In genomic region chr17:12667299-12667958, GRCh38 we compare ENCODE assay signal across 9 cellular contexts. TPM values are rescaled to one million over a fixed set of nuclear protein-coding genes. Genes with fewer than 3 reads are reported as not detected.
DNase-seq lines count a peak whose midpoint lies in the region; ATAC-seq and TF ChIP-seq lines count a peak whose summit lies in the region.
"Had no signal": no experiment of that assay in that cellular context is flagged by ENCODE, and none has a peak within 500 bp of the region (broad histone marks: within the 10 kb centered on the region; RNA-seq: fewer than 3 reads in every experiment).

No MANE protein-coding gene starts in this region.

- peak overlapping the region; percentile 72 for H3K4me3 Mint-ChIP-seq in endodermal cell
- no peak overlapping the region for H3K4me3 Mint-ChIP-seq in activated CD4-positive, alpha-beta T cell treated with anti-CD3 and anti-CD28 coated beads, Interleukin-2, amount 10 ng/mL, durations not matched to agents 7 days and 5 days

- peak overlapping the region; percentile 59 for H3K9ac ChIP-seq in endodermal cell (ENCODE audit: extremely low read depth, low read length, poor library complexity, severe bottlenecking)
- peak overlapping the region; percentile 79 for H3K9ac ChIP-seq in muscle layer of colon (ENCODE audit: low read length)
- H3K9ac ChIP-seq: KMS-11 had no signal

- H3K4me3 ChIP-seq in endodermal cell (ENCODE audit: low read length), result peak overlapping the region; percentile 85
- H3K4me3 ChIP-seq in muscle layer of colon (ENCODE audit: low read depth in 1 of 2, low read length in 2 of 2), result peak overlapping the region; percentile 72 to 85

- H3K36me3 Mint-ChIP-seq in endodermal cell (ENCODE audit: low read depth), result no peaks in the 10 kb centered on the region
- H3K36me3 Mint-ChIP-seq in activated CD4-positive, alpha-beta T cell treated with anti-CD3 and anti-CD28 coated beads, Interleukin-2, amount 10 ng/mL, durations not matched to agents 7 days and 5 days (ENCODE audit: low read depth), result no peaks in the 10 kb centered on the region

- peaks cover 45% of the 10 kb centered on the region for H3K4me1 Mint-ChIP-seq in endodermal cell
- H3K4me1 Mint-ChIP-seq in activated CD4-positive, alpha-beta T cell treated with anti-CD3 and anti-CD28 coated beads, Interleukin-2, amount 10 ng/mL, durations not matched to agents 7 days and 5 days, result no peaks in the 10 kb centered on the region

- DNase-seq in GM10266 (ENCODE audit: extremely low spot score), result peak; percentile 65
- DNase-seq in NCI-H460 (ENCODE audit: extremely low read depth, low read depth), result peak; percentile 75
- DNase-seq in endodermal cell, result peak; percentile 88
- no peak for DNase-seq in UCSD-AML1 (lab: John Stamatoyannopoulos, UW; ENCODE audit: unreplicated experiment)
- DNase-seq in activated CD4-positive, alpha-beta T cell treated with anti-CD3 and anti-CD28 coated beads, Interleukin-2, amount 10 ng/mL, durations not matched to agents 7 days and 5 days, result no peak

- peaks cover 7% of the 10 kb centered on the region for H3K4me1 ChIP-seq in endodermal cell (ENCODE audit: control insufficient read depth, insufficient read depth, low read length)
- peaks cover 34% of the 10 kb centered on the region for H3K4me1 ChIP-seq in muscle layer of colon (ENCODE audit: insufficient read depth, low read length)

- H3K9me3 Mint-ChIP-seq in endodermal cell, result no peaks in the 10 kb centered on the region
- H3K9me3 Mint-ChIP-seq in activated CD4-positive, alpha-beta T cell treated with anti-CD3 and anti-CD28 coated beads, Interleukin-2, amount 10 ng/mL, durations not matched to agents 7 days and 5 days, result no peaks in the 10 kb centered on the region

- peaks cover 21% of the 10 kb centered on the region for H3K27me3 Mint-ChIP-seq in endodermal cell (ENCODE audit: insufficient read depth)
- peaks cover 30% of the 10 kb centered on the region for H3K27me3 Mint-ChIP-seq in activated CD4-positive, alpha-beta T cell treated with anti-CD3 and anti-CD28 coated beads, Interleukin-2, amount 10 ng/mL, durations not matched to agents 7 days and 5 days

- CTCF ChIA-PET in activated CD4-positive, alpha-beta T cell treated with anti-CD3 and anti-CD28 coated beads, Interleukin-2, amount 10 ng/mL, durations not matched to agents 7 days and 5 days (lab: Charles Lee), result no interaction called here

- H3K27ac ChIP-seq in endodermal cell (ENCODE audit: low read depth, low read length), result no peak overlapping the region
- peak overlapping the region; percentile 92 for H3K27ac ChIP-seq in muscle layer of colon (ENCODE audit: low read depth, low read length)
- H3K27ac ChIP-seq: KMS-11 had no signal

- peak overlapping the region; percentile 14 for H3K27ac Mint-ChIP-seq in endodermal cell
- H3K27ac Mint-ChIP-seq in activated CD4-positive, alpha-beta T cell treated with anti-CD3 and anti-CD28 coated beads, Interleukin-2, amount 10 ng/mL, durations not matched to agents 7 days and 5 days, result no peak overlapping the region

- H3K36me3 ChIP-seq in endodermal cell (ENCODE audit: control insufficient read depth, insufficient read depth, low read length) (no peaks in the 10 kb centered on the region), muscle layer of colon (ENCODE audit: insufficient read depth, low read length) (no peaks in the 10 kb centered on the region)

- H3K27me3 ChIP-seq in endodermal cell (ENCODE audit: control insufficient read depth, insufficient read depth, low read length, poor library complexity, severe bottlenecking), result peaks cover 8% of the 10 kb centered on the region
- no peaks in the 10 kb centered on the region for H3K27me3 ChIP-seq in muscle layer of colon (ENCODE audit: control insufficient read depth in 1 of 2, insufficient read depth in 2 of 2, low read length in 2 of 2)

- POLR2A ChIA-PET in activated CD4-positive, alpha-beta T cell treated with anti-CD3 and anti-CD28 coated beads, Interleukin-2, amount 10 ng/mL, durations not matched to agents 7 days and 5 days (lab: Charles Lee), result no interaction called here

- 19 to 25% methylated on average over 7 to 9 of the region's 9 CpGs for WGBS in endodermal cell (ENCODE audit: insufficient coverage in 1 of 2, insufficient read length in 1 of 2), 2 experiments

- no peak for ATAC-seq in HG03196 (IDR thresholded peaks at IDR 0.05; ENCODE audit: unreplicated experiment)
- ATAC-seq in HG03039 (IDR thresholded peaks at IDR 0.05; ENCODE audit: unreplicated experiment), result no peak

- H3K9me3 ChIP-seq in endodermal cell (ENCODE audit: control insufficient read depth, low read length) (no peaks in the 10 kb centered on the region), muscle layer of colon (ENCODE audit: low read length) (no peaks in the 10 kb centered on the region)

- TF ChIP-seq CTCF in GM10266 (IDR thresholded peaks at IDR 0.05; ENCODE audit: control insufficient read depth, insufficient read depth, low read depth, missing control alignments), result peak; percentile 45
- TF ChIP-seq CTCF in endodermal cell (conservative IDR thresholded peaks at IDR 0.05), result peak; percentile 86

RNA-seq across cellular contexts. Expression of gene MYOCD, which starts 1.7 kb away (rescaled TPM):
- total RNA-seq in NCI-H460 (2014; rRNA removed; shearing (Covaris generic)), result 0.02 TPM in 1 of 2 replicates, not detected in the other
- polyA plus RNA-seq in NCI-H460 (2014; cell fraction: nucleus; rRNA removed), result 0.10 TPM in 1 of 2 replicates, not detected in the other
- total RNA-seq in endodermal cell, result 10 to 100 TPM in 1 of 2 donors, 1 to 10 TPM in 1; 7.5 to 11.8 TPM
- 1.7 TPM for polyA plus RNA-seq in endodermal cell (2013, experiment 1 of 2)
- polyA plus RNA-seq in endodermal cell (2013, experiment 2 of 2), result 2.6 TPM
- total RNA-seq in activated CD4-positive, alpha-beta T cell treated with anti-CD3 and anti-CD28 coated beads, Interleukin-2, amount 10 ng/mL, durations not matched to agents 7 days and 5 days, result not detected

Comparison
In these comparisons a context has a peak if more than half of its experiments do, and no peak if none do; other contexts are left out.
1. DNase-seq: peak in GM10266 (single experiment), NCI-H460 (single experiment) and endodermal cell (single experiment); none in UCSD-AML1 (single experiment) and activated CD4-positive, alpha-beta T cell treated with anti-CD3 and anti-CD28 coated beads, Interleukin-2, amount 10 ng/mL, durations not matched to agents 7 days and 5 days (single experiment).